26 cellular contexts compared by ENCODE assay signal in the genomic region with DNA sequence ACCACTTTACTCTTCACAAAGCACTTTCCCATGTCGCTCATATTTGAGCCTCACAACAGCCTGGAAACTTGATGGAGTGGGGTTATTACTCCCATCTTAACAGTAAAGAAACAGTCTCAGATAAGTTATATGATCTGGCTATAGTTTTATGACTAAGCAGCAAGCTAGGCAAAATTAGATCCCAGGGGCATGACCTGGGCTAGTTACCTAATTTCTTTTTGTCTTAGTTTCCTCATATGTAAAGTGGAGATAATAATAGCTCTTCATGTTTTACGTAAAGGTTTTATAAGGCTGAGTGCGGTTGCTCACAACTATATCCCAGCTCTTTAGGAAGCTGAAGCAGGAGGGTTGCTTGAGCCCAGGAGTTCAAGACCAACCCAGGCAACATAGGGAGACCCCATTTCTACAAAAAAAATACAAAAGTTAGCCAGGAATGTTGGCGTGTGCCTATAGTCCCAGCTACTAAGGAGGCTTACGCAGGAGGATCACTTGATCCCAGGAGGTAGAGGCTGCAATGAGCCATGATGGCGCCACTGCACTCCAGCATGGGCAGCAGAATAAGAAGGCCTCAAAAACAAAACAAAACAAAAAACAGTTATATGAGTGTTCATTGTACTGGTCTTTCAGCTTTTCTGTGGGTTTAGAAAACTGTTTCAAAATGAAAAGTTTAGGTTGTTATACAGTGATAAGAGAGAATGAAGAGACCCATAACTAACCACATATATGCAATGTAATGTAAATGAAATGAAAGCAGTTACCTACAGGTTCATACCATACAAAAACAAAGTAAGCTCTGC. TPM values are rescaled to one million over a fixed set of nuclear protein-coding genes. Genes with fewer than 3 reads are reported as not detected.
A peak's percentile ranks its signal among the peaks of the same experiment; 100 is the strongest.
DNase-seq lines count a peak whose midpoint lies in the region; ATAC-seq, FAIRE-seq and TF ChIP-seq lines count a peak whose summit lies in the region.
"Had no signal": no experiment of that assay in that cellular context is flagged by ENCODE, and none has a peak within 500 bp of the region (broad histone marks: within the 10 kb centered on the region; RNA-seq: fewer than 3 reads in every experiment).

No MANE protein-coding gene starts in this region.

- no peaks in the 10 kb centered on the region for H3K9me2 ChIP-seq in Karpas-422 (replicated peaks; ENCODE audit: insufficient read depth, low read length)
- H3K9me2 ChIP-seq: SK-N-SH had no signal

- WGBS in GM12878 (ENCODE audit: insufficient coverage, insufficient replicate concordance, low lambda C conversion rate, missing lambda C conversion rate): 82% methylated on average over 6 of the region's 6 CpGs
- 93 to 94% methylated on average over 6 of the region's 6 CpGs for WGBS in sigmoid colon, 2 donors

- no peaks in the 10 kb centered on the region for H4K20me1 ChIP-seq in Karpas-422 (ENCODE audit: insufficient read depth, low read depth, low read length)
- no peaks in the 10 kb centered on the region for H4K20me1 ChIP-seq in GM12878 (ENCODE audit: control insufficient read depth, insufficient read depth)

- peaks cover 20% of the 10 kb centered on the region for H3K4me1 Mint-ChIP-seq in stimulated activated naive CD8-positive, alpha-beta T cell treated with anti-CD3 and anti-CD28 coated beads, Interleukin-15, amount 100 ng/mL, for 72 hours

- SMC1A ChIA-PET in GM12878 (lab: Charles Lee; ENCODE audit: uncharacterized antibody, unreplicated experiment): interaction anchor here (0.6 to 2.2 kb wide), 11 partner anchors 10 to 75 kb away, joined by 3 to 15 read pairs (median 5); no protein-coding TSS in a partner anchor

- TF ChIP-seq RAD21 in GM12878 (IDR thresholded peaks at IDR 0.05; ENCODE audit: insufficient read depth, low read depth, low read length): no peak

- POLR2A ChIA-PET in GM12878 (lab: Charles Lee): interaction anchor here (1.1 to 1.3 kb wide), 2 partner anchors 9 to 18 kb away, joined by 3 to 4 read pairs; no protein-coding TSS in a partner anchor

- ATAC-seq in stimulated activated naive CD8-positive, alpha-beta T cell treated with anti-CD3 and anti-CD28 coated beads, Interleukin-15, amount 100 ng/mL, for 72 hours: peak; percentile 86
- ATAC-seq in stimulated activated naive CD8-positive, alpha-beta T cell treated with anti-CD3 and anti-CD28 coated beads, Interleukin-15, Interleukin-2, amounts not matched to agents 100 U/mL and 50 U/mL, for 24 hours: no peak
- ATAC-seq in GM12878: peak; percentile 34
- ATAC-seq in upper lobe of right lung: no peak
- ATAC-seq: lower lobe of right lung; stimulated activated naive B cell treated with anti-CD40 and anti-IgM and Interleukin-4, amounts not matched to agents 10 μg/mL and 1 μg/mL and 100 μg/mL, for 72 hours; WTC11 had no signal

- H3K4me3 ChIP-seq in Karpas-422 (ENCODE audit: low read length) (peak overlapping the region; percentile 2; the same call in 1 of the 2 replicates), GM12878 (no peak overlapping the region), sigmoid colon (no peak overlapping the region), upper lobe of right lung (no peak overlapping the region)
- H3K4me3 ChIP-seq: lower lobe of right lung, thoracic aorta had no signal

- TF ChIP-seq EP300 in GM12878 (IDR thresholded peaks at IDR 0.05; ENCODE audit: borderline replicate concordance in 1 of 2, control insufficient read depth in 1 of 2, low read depth in 2 of 2, low read length in 2 of 2) (no peak), sigmoid colon (IDR thresholded peaks at IDR 0.05) (no peak)

- DNase-seq in stimulated activated naive CD8-positive, alpha-beta T cell treated with anti-CD3 and anti-CD28 coated beads, Interleukin-15, amount 100 ng/mL, for 72 hours: no peak
- no peak for DNase-seq in stimulated activated naive CD8-positive, alpha-beta T cell treated with anti-CD3 and anti-CD28 coated beads, Interleukin-15, Interleukin-2, amounts not matched to agents 100 U/mL and 50 U/mL, for 24 hours
- DNase-seq in Karpas-422 (peak; percentile 57), GM12878 (ENCODE audit: low read depth, low spot score) (no peak), sigmoid colon (no peak), upper lobe of right lung (no peak), NCI-H748 (lab: John Stamatoyannopoulos, UW; ENCODE audit: unreplicated experiment) (no peak)
- DNase-seq in stimulated activated CD4-positive, alpha-beta T cell treated with anti-CD3 and anti-CD28 coated beads, Interleukin-4, amount 100 ng/mL, for 24 hours: no peak
- DNase-seq: activated CD8-positive, alpha-beta memory T cell treated with anti-CD3 and anti-CD28 coated beads for 24 hours; foreskin melanocyte; hypothalamus; lower lobe of right lung; NCI-H146; NCI-H510A; SK-N-SH; stimulated activated CD4-positive, alpha-beta T cell treated with anti-CD3 and anti-CD28 coated beads, Interleukin-2, amount 100 ng/mL, for 24 hours; stimulated activated naive B cell treated with anti-CD40 and anti-IgM and Interleukin-4, amounts not matched to agents 10 μg/mL and 1 μg/mL and 100 μg/mL, for 72 hours; T1000 had no signal

- TF ChIP-seq POLR2A in GM12878 (IDR thresholded peaks at IDR 0.05; ENCODE audit: low read depth, low read length) (no peak), sigmoid colon (IDR thresholded peaks at IDR 0.05) (no peak)

- H3K79me2 ChIP-seq in Karpas-422 (ENCODE audit: low read length) (no peaks in the 10 kb centered on the region), GM12878 (ENCODE audit: control insufficient read depth, insufficient read depth, low read length) (no peaks in the 10 kb centered on the region)

- peak overlapping the region; percentile 19; the same call in 1 of the 2 replicates for H3K27ac ChIP-seq in Karpas-422 (ENCODE audit: low read length)
- no peak overlapping the region for H3K27ac ChIP-seq in GM12878 (ENCODE audit: control insufficient read depth, insufficient read depth)
- H3K27ac ChIP-seq in sigmoid colon: no peak overlapping the region
- H3K27ac ChIP-seq in upper lobe of right lung: no peak overlapping the region
- H3K27ac ChIP-seq: HL-60, lower lobe of right lung, thoracic aorta had no signal

- H3K27me3 ChIP-seq in Karpas-422 (ENCODE audit: low read length) (no peaks in the 10 kb centered on the region), GM12878 (replicated peaks in 1 of 2; ENCODE audit: control insufficient read depth in 2 of 2, insufficient read depth in 2 of 2, low read length in 1 of 2) (no peaks in the 10 kb centered on the region), sigmoid colon (no peaks in the 10 kb centered on the region), upper lobe of right lung (no peaks in the 10 kb centered on the region)

- RAD21 ChIA-PET in GM12878 (lab: Charles Lee; ENCODE audit: unreplicated experiment): interaction anchor here (0.7 to 1.9 kb wide), 7 partner anchors 8 to 323 kb away, joined by 3 to 12 read pairs (median 4); no protein-coding TSS in a partner anchor

- H3K27me3 Mint-ChIP-seq in stimulated activated naive CD8-positive, alpha-beta T cell treated with anti-CD3 and anti-CD28 coated beads, Interleukin-15, amount 100 ng/mL, for 72 hours: no peaks in the 10 kb centered on the region
- H3K27me3 Mint-ChIP-seq: activated naive CD8-positive, alpha-beta T cell; progenitor cell of endocrine pancreas; stimulated activated naive B cell treated with anti-CD40 and anti-IgM and Interleukin-4, amounts not matched to agents 10 μg/mL and 1 μg/mL and 100 μg/mL, for 72 hours had no signal

- TF ChIP-seq CTCF in GM12878 (IDR thresholded peaks at IDR 0.05 in 2 of 3, conservative IDR thresholded peaks at IDR 0.05 in 1 of 3; ENCODE audit: control insufficient read depth in 2 of 3, extremely low read depth in 1 of 3, insufficient read depth in 1 of 3, low read depth in 3 of 3, low read length in 3 of 3): no peak
- TF ChIP-seq CTCF in sigmoid colon (IDR thresholded peaks at IDR 0.05): no peak
- TF ChIP-seq CTCF in upper lobe of right lung (IDR thresholded peaks at IDR 0.05): no peak

- H3K4me3 Mint-ChIP-seq in stimulated activated naive CD8-positive, alpha-beta T cell treated with anti-CD3 and anti-CD28 coated beads, Interleukin-15, amount 100 ng/mL, for 72 hours: no peak overlapping the region
- H3K4me3 Mint-ChIP-seq: activated naive CD8-positive, alpha-beta T cell; neural crest cell; stimulated activated naive B cell treated with anti-CD40 and anti-IgM and Interleukin-4, amounts not matched to agents 10 μg/mL and 1 μg/mL and 100 μg/mL, for 72 hours; WTC11 had no signal

- no peak for FAIRE-seq in GM12878 (lab: Jason Lieb, UNC)
- FAIRE-seq: astrocyte, islet of Langerhans had no signal

- CTCF ChIA-PET in GM12878 (lab: Yijun Ruan, JAX): interaction anchor here (0.6 to 2.7 kb wide), 9 partner anchors 8 to 331 kb away, joined by 3 to 13 read pairs (median 4); no protein-coding TSS in a partner anchor

- H3K9ac ChIP-seq in Karpas-422 (ENCODE audit: low read length) (no peak overlapping the region), GM12878 (ENCODE audit: control insufficient read depth, insufficient read depth, low read length) (no peak overlapping the region)
- H3K9ac ChIP-seq: SK-N-SH had no signal

- intact Hi-C loops in GM12878 (cut with micrococcal nuclease; ENCODE audit: unreplicated experiment) (no loop called here), sigmoid colon (cut with DNase I) (no loop called here), upper lobe of right lung (cut with DNase I) (no loop called here)

- H3K9me3 ChIP-seq in Karpas-422 (ENCODE audit: low read length): no peaks in the 10 kb centered on the region
- H3K9me3 ChIP-seq in GM12878 (replicated peaks; ENCODE audit: control insufficient read depth, insufficient read depth, low read length): no peaks in the 10 kb centered on the region
- no peaks in the 10 kb centered on the region for H3K9me3 ChIP-seq in sigmoid colon
- H3K9me3 ChIP-seq in upper lobe of right lung: no peaks in the 10 kb centered on the region
- H3K9me3 ChIP-seq: lower lobe of right lung, SK-N-SH, thoracic aorta had no signal

- H3K4me1 ChIP-seq in Karpas-422 (ENCODE audit: low read length) (peaks cover 50% of the 10 kb centered on the region), GM12878 (ENCODE audit: control insufficient read depth, insufficient read depth, low read length) (peaks cover 16% of the 10 kb centered on the region), sigmoid colon (peaks cover 0 to 3% (median 0%) of the 10 kb centered on the region in 4 donors), upper lobe of right lung (peaks cover 3% of the 10 kb centered on the region)

- no TSS peak for BruUV-seq in GM12878 (replicated peaks; lab: Mats Ljungman, UMichigan)

- H3K9me3 Mint-ChIP-seq in stimulated activated naive CD8-positive, alpha-beta T cell treated with anti-CD3 and anti-CD28 coated beads, Interleukin-15, amount 100 ng/mL, for 72 hours: no peaks in the 10 kb centered on the region
- H3K9me3 Mint-ChIP-seq: neural crest cell; stimulated activated naive B cell treated with anti-CD40 and anti-IgM and Interleukin-4, amounts not matched to agents 10 μg/mL and 1 μg/mL and 100 μg/mL, for 72 hours; WTC11 had no signal

- H3K36me3 ChIP-seq in Karpas-422 (ENCODE audit: insufficient read depth, low read length): no peaks in the 10 kb centered on the region
- H3K36me3 ChIP-seq in GM12878 (ENCODE audit: control insufficient read depth in 2 of 2, insufficient read depth in 2 of 2, low read length in 1 of 2): no peaks in the 10 kb centered on the region
- no peaks in the 10 kb centered on the region for H3K36me3 ChIP-seq in sigmoid colon
- no peaks in the 10 kb centered on the region for H3K36me3 ChIP-seq in upper lobe of right lung
- H3K36me3 ChIP-seq: lower lobe of right lung, thoracic aorta had no signal

- peak overlapping the region in 1 of 2 donors; percentile 81 for H3K27ac Mint-ChIP-seq in stimulated activated naive CD8-positive, alpha-beta T cell treated with anti-CD3 and anti-CD28 coated beads, Interleukin-15, amount 100 ng/mL, for 72 hours
- H3K27ac Mint-ChIP-seq: activated naive CD8-positive, alpha-beta T cell; progenitor cell of endocrine pancreas; stimulated activated naive B cell treated with anti-CD40 and anti-IgM and Interleukin-4, amounts not matched to agents 10 μg/mL and 1 μg/mL and 100 μg/mL, for 72 hours; WTC11 had no signal

- peak overlapping the region; percentile 51 for H2AFZ ChIP-seq in Karpas-422 (ENCODE audit: low read length)
- no peak overlapping the region for H2AFZ ChIP-seq in GM12878 (ENCODE audit: control insufficient read depth, low read depth, low read length)

- peak overlapping the region; percentile 47 for H3K4me2 ChIP-seq in Karpas-422 (ENCODE audit: low read depth, low read length, poor library complexity, severe bottlenecking)
- H3K4me2 ChIP-seq in GM12878 (ENCODE audit: control insufficient read depth, insufficient read depth): no peak overlapping the region
- H3K4me2 ChIP-seq: SK-N-SH had no signal

- in situ Hi-C loops in GM12878 (cut with MboI): no loop called here

RNA-seq across cellular contexts. Expression of a gene that starts 6.5 kb away (rescaled TPM):
- total RNA-seq in Karpas-422 (2014; rRNA removed; shearing (Covaris generic); ENCODE audit: low replicate concordance): 41.6 and 58.5 TPM in 2 replicates
- 110 and 112 TPM in 2 replicates for total RNA-seq in GM12878 (2013; cell fraction: nucleolus; rRNA removed)
- 37.8 and 39.1 TPM in 2 replicates for total RNA-seq in GM12878 (2014; rRNA removed)
- 39.3 and 40.0 TPM in 2 replicates for total RNA-seq in GM12878 (2014; rRNA removed; fragmentation: Illumina TruSeq; extraction: Trizol)
- 33.4 and 34.8 TPM in 2 replicates for total RNA-seq in GM12878 (2021)
- polyA plus RNA-seq in GM12878 (2011; ENCODE audit: low read depth): 46.4 TPM
- 103 and 112 TPM in 2 replicates for polyA plus RNA-seq in GM12878 (2011; rRNA removed)
- polyA plus RNA-seq in GM12878 (2011; cell fraction: cytosol; rRNA removed): 125 and 147 TPM in 2 replicates
- 53.3 and 64.9 TPM in 2 replicates for polyA plus RNA-seq in GM12878 (2011; cell fraction: nucleus; rRNA removed)
- 49.1 and 54.8 TPM in 2 replicates for polyA plus RNA-seq in GM12878 (2012)
- 43.4 and 52.9 TPM in 2 replicates for polyA plus RNA-seq in GM12878 (2014; fragmentation: Illumina TruSeq; extraction: Trizol)
- polyA plus RNA-seq in GM12878 (2014; fragmentation: Nextera tagmentation; extraction: Ambion mirVana): 10 to 100 TPM; 48.4 to 52.7 TPM
- 31.2 and 34.8 TPM in 2 replicates for polyA plus RNA-seq in GM12878 (2014; rRNA removed)
- 10 to 100 TPM; 45.5 to 46.8 TPM for polyA plus RNA-seq in GM12878 (2016; fragmentation: Nextera tagmentation; extraction: Ambion mirVana)
- polyA minus RNA-seq in GM12878 (2011; rRNA and poly(A)+ RNA removed): 212 and 253 TPM in 2 replicates
- polyA minus RNA-seq in GM12878 (2011; cell fraction: cytosol; rRNA and poly(A)+ RNA removed): 35.3 and 35.7 TPM in 2 replicates
- 42.0 and 47.9 TPM in 2 replicates for polyA minus RNA-seq in GM12878 (2011; cell fraction: nucleus; rRNA and poly(A)+ RNA removed)
- total RNA-seq in sigmoid colon: 100 to 1,000 TPM in 1 of 4 donors, 10 to 100 TPM in 3; 38.6 to 189 (median 54.4) TPM
- polyA plus RNA-seq in sigmoid colon: 100 to 1,000 TPM in 1 of 3 donors, 10 to 100 TPM in 2; 68.4 to 161 (median 81.7) TPM
- total RNA-seq in upper lobe of right lung: 231 TPM

RNA-seq across cellular contexts. Expression of a gene that starts 31.0 kb away (rescaled TPM):
- total RNA-seq in Karpas-422 (2014; rRNA removed; shearing (Covaris generic); ENCODE audit: low replicate concordance): 23.2 and 32.6 TPM in 2 replicates
- 33.5 and 34.2 TPM in 2 replicates for total RNA-seq in GM12878 (2013; cell fraction: nucleolus; rRNA removed)
- total RNA-seq in GM12878 (2014; rRNA removed) (17.1 and 22.3 TPM in 2 replicates), GM12878 (2014; rRNA removed; fragmentation: Illumina TruSeq; extraction: Trizol) (26.4 and 26.8 TPM in 2 replicates), GM12878 (2021) (17.4 and 18.0 TPM in 2 replicates), sigmoid colon (10 to 100 TPM in 1 of 4 donors, 1 to 10 TPM in 3; 6.9 to 12.5 (median 7.8) TPM), upper lobe of right lung (5.8 TPM)
- 3.9 TPM for polyA plus RNA-seq in GM12878 (2011; ENCODE audit: low read depth)
- polyA plus RNA-seq in GM12878 (2011; rRNA removed) (17.5 and 29.3 TPM in 2 replicates), GM12878 (2014; fragmentation: Illumina TruSeq; extraction: Trizol) (19.5 and 26.5 TPM in 2 replicates), GM12878 (2014; fragmentation: Nextera tagmentation; extraction: Ambion mirVana) (1 to 10 TPM; 7.1 to 8.4 TPM), GM12878 (2014; rRNA removed) (10.2 and 11.9 TPM in 2 replicates), GM12878 (2016; fragmentation: Nextera tagmentation; extraction: Ambion mirVana) (10 to 100 TPM; 13.0 to 14.9 TPM), sigmoid colon (1 to 10 TPM; 1.2 to 5.2 (median 2.5) TPM)
- 6.3 and 6.9 TPM in 2 replicates for polyA plus RNA-seq in GM12878 (2011; cell fraction: cytosol; rRNA removed)
- polyA plus RNA-seq in GM12878 (2011; cell fraction: nucleus; rRNA removed): 11.7 and 12.4 TPM in 2 replicates
- 6.0 and 9.0 TPM in 2 replicates for polyA plus RNA-seq in GM12878 (2012)
- 14.2 and 18.7 TPM in 2 replicates for polyA minus RNA-seq in GM12878 (2011; rRNA and poly(A)+ RNA removed)
- polyA minus RNA-seq in GM12878 (2011; cell fraction: cytosol; rRNA and poly(A)+ RNA removed): 6.1 and 7.7 TPM in 2 replicates
- 9.3 and 14.4 TPM in 2 replicates for polyA minus RNA-seq in GM12878 (2011; cell fraction: nucleus; rRNA and poly(A)+ RNA removed)

Comparison
In these comparisons a context has a peak if more than half of its experiments do, and no peak if none do; other contexts are left out.
1. ATAC-seq: peak in stimulated activated naive CD8-positive, alpha-beta T cell treated with anti-CD3 and anti-CD28 coated beads, Interleukin-15, amount 100 ng/mL, for 72 hours (single experiment) and GM12878 (single experiment); none in stimulated activated naive CD8-positive, alpha-beta T cell treated with anti-CD3 and anti-CD28 coated beads, Interleukin-15, Interleukin-2, amounts not matched to agents 100 U/mL and 50 U/mL, for 24 hours (single experiment) and upper lobe of right lung (single experiment).